Comparison of ENCODE assay signal across 1 cellular context in the genomic region with DNA sequence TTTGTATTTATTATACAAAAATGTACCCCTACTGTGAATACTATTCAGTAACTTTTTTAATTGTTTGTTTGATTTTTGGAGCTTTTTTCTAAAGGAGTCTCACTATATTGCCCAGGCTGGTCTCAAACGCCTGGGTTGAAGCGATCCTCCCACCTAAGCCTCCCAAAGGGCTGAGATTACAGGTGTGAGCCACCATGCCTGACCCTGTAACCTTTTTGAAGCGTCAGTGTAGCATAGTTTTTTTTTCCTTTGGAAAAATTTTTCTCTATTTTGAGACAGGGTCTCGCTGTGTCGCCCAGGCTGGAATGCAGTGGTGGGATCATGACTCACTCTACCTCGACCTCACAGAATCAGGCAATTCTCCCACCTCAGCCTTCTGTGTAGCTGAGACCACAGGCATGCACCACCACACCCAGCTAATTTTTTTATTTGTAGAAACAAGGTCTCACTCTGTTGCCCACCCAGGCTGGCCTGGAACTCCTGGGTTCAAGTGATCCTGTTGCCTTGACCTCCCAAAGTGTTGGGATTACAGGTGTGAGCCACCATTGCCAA.
TF ChIP-seq lines count a peak whose summit lies in the region.

No MANE protein-coding gene starts in this region.

TF ChIP-seq in K562, 482 proteins besides CTCF, POLR2A, EP300 and RAD21:
- TF ChIP-seq KLF16 (IDR thresholded peaks at IDR 0.05), result no peak
- TF ChIP-seq MECOM (CRISPR knock-in tag; IDR thresholded peaks at IDR 0.05), result no peak
- TF ChIP-seq HEY1 (CRISPR knock-in tag; IDR thresholded peaks at IDR 0.05; ENCODE audit: borderline replicate concordance), result no peak
- no peak for TF ChIP-seq ZNF143 (CRISPR knock-in tag; IDR thresholded peaks at IDR 0.05)
- TF ChIP-seq SRSF1 (IDR thresholded peaks at IDR 0.05; ENCODE audit: low read depth, low read length), result no peak
- no peak for TF ChIP-seq YY1 (IDR thresholded peaks at IDR 0.05; ENCODE audit: borderline replicate concordance in 1 of 3, control insufficient read depth in 1 of 3, extremely low read depth in 1 of 3, insufficient read depth in 3 of 3, insufficient read length in 1 of 3, insufficient replicate concordance in 2 of 3, low read depth in 1 of 3, low read length in 2 of 3)
- TF ChIP-seq EP400 (IDR thresholded peaks at IDR 0.05), result no peak
- no peak for TF ChIP-seq ZC3H8 (IDR thresholded peaks at IDR 0.05)
- no peak for TF ChIP-seq SIRT6 (IDR thresholded peaks at IDR 0.05; ENCODE audit: low read depth, low read length)
- no peak for TF ChIP-seq MXI1 (IDR thresholded peaks at IDR 0.05; ENCODE audit: low read depth, low read length)
- TF ChIP-seq, protein P1, sequence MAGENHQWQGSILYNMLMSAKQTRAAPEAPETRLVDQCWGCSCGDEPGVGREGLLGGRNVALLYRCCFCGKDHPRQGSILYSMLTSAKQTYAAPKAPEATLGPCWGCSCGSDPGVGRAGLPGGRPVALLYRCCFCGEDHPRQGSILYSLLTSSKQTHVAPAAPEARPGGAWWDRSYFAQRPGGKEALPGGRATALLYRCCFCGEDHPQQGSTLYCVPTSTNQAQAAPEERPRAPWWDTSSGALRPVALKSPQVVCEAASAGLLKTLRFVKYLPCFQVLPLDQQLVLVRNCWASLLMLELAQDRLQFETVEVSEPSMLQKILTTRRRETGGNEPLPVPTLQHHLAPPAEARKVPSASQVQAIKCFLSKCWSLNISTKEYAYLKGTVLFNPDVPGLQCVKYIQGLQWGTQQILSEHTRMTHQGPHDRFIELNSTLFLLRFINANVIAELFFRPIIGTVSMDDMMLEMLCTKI (IDR thresholded peaks at IDR 0.05; ENCODE audit: partially characterized antibody), result no peak
- TF ChIP-seq SP2 (IDR thresholded peaks at IDR 0.05; ENCODE audit: extremely low read depth, low read depth, low read length, poor library complexity, severe bottlenecking), result no peak
- TF ChIP-seq, protein P2, sequence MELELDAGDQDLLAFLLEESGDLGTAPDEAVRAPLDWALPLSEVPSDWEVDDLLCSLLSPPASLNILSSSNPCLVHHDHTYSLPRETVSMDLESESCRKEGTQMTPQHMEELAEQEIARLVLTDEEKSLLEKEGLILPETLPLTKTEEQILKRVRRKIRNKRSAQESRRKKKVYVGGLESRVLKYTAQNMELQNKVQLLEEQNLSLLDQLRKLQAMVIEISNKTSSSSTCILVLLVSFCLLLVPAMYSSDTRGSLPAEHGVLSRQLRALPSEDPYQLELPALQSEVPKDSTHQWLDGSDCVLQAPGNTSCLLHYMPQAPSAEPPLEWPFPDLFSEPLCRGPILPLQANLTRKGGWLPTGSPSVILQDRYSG (tag; conservative IDR thresholded peaks at IDR 0.05; ENCODE audit: low read depth), result no peak
- no peak for TF ChIP-seq CBX8 (IDR thresholded peaks at IDR 0.05; ENCODE audit: borderline replicate concordance, extremely low read depth, low read depth, low read length, poor library complexity, severe bottlenecking)
- TF ChIP-seq, protein P3, sequence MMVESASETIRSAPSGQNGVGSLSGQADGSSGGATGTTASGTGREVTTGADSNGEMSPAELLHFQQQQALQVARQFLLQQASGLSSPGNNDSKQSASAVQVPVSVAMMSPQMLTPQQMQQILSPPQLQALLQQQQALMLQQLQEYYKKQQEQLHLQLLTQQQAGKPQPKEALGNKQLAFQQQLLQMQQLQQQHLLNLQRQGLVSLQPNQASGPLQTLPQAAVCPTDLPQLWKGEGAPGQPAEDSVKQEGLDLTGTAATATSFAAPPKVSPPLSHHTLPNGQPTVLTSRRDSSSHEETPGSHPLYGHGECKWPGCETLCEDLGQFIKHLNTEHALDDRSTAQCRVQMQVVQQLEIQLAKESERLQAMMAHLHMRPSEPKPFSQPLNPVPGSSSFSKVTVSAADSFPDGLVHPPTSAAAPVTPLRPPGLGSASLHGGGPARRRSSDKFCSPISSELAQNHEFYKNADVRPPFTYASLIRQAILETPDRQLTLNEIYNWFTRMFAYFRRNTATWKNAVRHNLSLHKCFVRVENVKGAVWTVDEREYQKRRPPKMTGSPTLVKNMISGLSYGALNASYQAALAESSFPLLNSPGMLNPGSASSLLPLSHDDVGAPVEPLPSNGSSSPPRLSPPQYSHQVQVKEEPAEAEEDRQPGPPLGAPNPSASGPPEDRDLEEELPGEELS (CRISPR knock-in tag; IDR thresholded peaks at IDR 0.05; ENCODE audit: borderline replicate concordance), result no peak
- no peak for TF ChIP-seq JUN (IDR thresholded peaks at IDR 0.05; ENCODE audit: borderline replicate concordance, low read depth, low read length)
- TF ChIP-seq JUN (CRISPR knock-in tag; IDR thresholded peaks at IDR 0.05; ENCODE audit: borderline replicate concordance), result no peak
- TF ChIP-seq SIN3A (IDR thresholded peaks at IDR 0.05; ENCODE audit: borderline replicate concordance in 2 of 2, control insufficient read depth in 1 of 2, low read depth in 2 of 2, low read length in 2 of 2), result no peak
